ENCODE assay signal across 1 cellular context in the genomic region with DNA sequence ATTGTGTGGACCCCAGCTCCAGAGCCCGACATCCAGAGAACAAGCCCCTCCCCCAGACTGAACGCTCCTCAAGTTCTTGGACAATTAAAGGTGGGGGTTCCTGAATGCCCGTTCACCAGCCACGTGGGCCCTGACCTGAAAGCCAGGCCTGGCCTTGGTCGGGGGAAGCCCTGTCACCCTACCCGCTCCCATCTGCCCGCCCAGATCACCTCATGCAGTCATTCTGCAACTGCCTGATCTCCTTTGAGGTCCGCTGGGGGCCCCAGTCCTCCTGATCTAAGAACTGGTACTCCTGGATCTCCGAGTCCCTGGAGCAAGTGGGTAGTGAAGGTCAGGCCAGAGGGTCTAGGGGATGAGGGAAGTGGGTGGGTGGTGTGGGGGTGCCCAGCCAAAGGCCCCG.
TF ChIP-seq lines count a peak whose summit lies in the region.

No MANE protein-coding gene starts in this region.

TF ChIP-seq in GM23338, 12 proteins besides CTCF, POLR2A, EP300 and RAD21:
- TF ChIP-seq EZH2phosphoT487 (IDR thresholded peaks at IDR 0.05; ENCODE audit: unreplicated experiment) (no peak), NANOG (IDR thresholded peaks at IDR 0.05; ENCODE audit: borderline replicate concordance) (no peak), CREB1 (CRISPR knock-in tag; IDR thresholded peaks at IDR 0.05; ENCODE audit: low read depth) (no peak), EZH2 (IDR thresholded peaks at IDR 0.05; ENCODE audit: low read depth, unreplicated experiment) (no peak), ZNF114 (CRISPR knock-in tag; IDR thresholded peaks at IDR 0.05) (no peak), POLR2AphosphoS5 (IDR thresholded peaks at IDR 0.05; ENCODE audit: low read depth) (no peak), ZNF462 (CRISPR knock-in tag; IDR thresholded peaks at IDR 0.05) (no peak), ZNF331 (CRISPR knock-in tag; IDR thresholded peaks at IDR 0.05; ENCODE audit: low read depth) (no peak), JUNB (IDR thresholded peaks at IDR 0.05; ENCODE audit: unreplicated experiment) (no peak), STAT1 (IDR thresholded peaks at IDR 0.05; ENCODE audit: unreplicated experiment) (no peak)
- TF ChIP-seq, protein P1, sequence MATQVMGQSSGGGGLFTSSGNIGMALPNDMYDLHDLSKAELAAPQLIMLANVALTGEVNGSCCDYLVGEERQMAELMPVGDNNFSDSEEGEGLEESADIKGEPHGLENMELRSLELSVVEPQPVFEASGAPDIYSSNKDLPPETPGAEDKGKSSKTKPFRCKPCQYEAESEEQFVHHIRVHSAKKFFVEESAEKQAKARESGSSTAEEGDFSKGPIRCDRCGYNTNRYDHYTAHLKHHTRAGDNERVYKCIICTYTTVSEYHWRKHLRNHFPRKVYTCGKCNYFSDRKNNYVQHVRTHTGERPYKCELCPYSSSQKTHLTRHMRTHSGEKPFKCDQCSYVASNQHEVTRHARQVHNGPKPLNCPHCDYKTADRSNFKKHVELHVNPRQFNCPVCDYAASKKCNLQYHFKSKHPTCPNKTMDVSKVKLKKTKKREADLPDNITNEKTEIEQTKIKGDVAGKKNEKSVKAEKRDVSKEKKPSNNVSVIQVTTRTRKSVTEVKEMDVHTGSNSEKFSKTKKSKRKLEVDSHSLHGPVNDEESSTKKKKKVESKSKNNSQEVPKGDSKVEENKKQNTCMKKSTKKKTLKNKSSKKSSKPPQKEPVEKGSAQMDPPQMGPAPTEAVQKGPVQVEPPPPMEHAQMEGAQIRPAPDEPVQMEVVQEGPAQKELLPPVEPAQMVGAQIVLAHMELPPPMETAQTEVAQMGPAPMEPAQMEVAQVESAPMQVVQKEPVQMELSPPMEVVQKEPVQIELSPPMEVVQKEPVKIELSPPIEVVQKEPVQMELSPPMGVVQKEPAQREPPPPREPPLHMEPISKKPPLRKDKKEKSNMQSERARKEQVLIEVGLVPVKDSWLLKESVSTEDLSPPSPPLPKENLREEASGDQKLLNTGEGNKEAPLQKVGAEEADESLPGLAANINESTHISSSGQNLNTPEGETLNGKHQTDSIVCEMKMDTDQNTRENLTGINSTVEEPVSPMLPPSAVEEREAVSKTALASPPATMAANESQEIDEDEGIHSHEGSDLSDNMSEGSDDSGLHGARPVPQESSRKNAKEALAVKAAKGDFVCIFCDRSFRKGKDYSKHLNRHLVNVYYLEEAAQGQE (IDR thresholded peaks at IDR 0.05; ENCODE audit: unreplicated experiment), result no peak
- TF ChIP-seq, protein P2, sequence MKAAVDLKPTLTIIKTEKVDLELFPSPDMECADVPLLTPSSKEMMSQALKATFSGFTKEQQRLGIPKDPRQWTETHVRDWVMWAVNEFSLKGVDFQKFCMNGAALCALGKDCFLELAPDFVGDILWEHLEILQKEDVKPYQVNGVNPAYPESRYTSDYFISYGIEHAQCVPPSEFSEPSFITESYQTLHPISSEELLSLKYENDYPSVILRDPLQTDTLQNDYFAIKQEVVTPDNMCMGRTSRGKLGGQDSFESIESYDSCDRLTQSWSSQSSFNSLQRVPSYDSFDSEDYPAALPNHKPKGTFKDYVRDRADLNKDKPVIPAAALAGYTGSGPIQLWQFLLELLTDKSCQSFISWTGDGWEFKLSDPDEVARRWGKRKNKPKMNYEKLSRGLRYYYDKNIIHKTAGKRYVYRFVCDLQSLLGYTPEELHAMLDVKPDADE (IDR thresholded peaks at IDR 0.05), result no peak
